In the genomic region with DNA sequence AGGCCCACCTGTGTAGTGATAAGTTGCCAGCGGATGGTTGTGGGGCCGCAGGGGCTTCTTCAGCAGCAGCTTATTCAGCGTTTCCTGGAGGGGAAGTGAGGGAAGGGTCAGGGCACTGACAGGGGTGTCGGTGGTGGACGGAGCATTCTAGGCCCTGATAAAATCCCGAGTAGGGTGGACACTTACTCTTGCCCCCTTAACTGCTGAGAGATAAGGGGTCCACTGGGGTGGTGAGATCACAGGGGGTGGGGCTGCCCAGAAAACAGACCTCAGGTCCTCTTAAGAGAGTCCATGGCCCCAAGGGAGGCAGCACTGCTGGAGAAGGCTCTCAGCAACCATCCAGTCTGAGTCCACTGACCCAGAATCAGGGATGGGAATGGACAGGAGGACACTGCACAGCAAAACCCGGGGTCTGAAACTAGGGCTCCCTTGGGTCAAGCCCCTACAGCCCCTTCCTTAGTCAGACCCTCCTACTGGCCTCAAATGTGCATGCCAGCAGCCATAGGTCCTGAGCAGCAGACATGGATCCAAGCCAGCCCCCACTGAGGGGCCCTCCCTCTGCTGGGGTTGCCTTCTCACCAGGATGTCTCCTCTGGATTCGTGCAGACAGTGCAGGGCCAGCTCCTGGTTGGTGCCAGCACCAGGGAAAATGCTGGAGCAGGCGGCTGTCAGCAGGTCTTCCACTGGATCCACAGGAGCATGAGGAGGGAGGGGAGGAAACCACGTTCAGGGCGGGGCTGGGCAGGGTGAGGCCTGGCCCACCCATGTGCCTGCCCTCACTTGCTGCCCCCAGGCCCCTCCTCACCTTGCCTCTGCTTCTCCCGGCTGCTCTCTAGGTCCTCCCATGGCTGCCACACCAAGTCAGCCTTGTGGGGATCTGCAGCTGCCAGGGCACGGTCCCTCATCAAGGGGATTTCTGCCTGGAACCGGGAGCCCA, we compare ENCODE assay signal across 1 cellular context.
TF ChIP-seq lines count a peak whose summit lies in the region.

No MANE protein-coding gene starts in this region.

TF ChIP-seq in K562, 482 proteins besides CTCF, POLR2A, EP300 and RAD21 (continued from another document and continues in another):
- 0 out of 2 replicates have a peak, but pooled peaks have one; percentile 21 for TF ChIP-seq CUX1 (CRISPR knock-in tag; IDR thresholded peaks at IDR 0.05)
- TF ChIP-seq SMARCC2 (IDR thresholded peaks at IDR 0.05; ENCODE audit: low read depth): 0 out of 2 replicates have a peak, but pooled peaks have one; percentile 29
- TF ChIP-seq ZNF431 (CRISPR knock-in tag; IDR thresholded peaks at IDR 0.05): no peak
- TF ChIP-seq E2F1 (CRISPR knock-in tag; IDR thresholded peaks at IDR 0.05): no peak
- TF ChIP-seq, protein P1, sequence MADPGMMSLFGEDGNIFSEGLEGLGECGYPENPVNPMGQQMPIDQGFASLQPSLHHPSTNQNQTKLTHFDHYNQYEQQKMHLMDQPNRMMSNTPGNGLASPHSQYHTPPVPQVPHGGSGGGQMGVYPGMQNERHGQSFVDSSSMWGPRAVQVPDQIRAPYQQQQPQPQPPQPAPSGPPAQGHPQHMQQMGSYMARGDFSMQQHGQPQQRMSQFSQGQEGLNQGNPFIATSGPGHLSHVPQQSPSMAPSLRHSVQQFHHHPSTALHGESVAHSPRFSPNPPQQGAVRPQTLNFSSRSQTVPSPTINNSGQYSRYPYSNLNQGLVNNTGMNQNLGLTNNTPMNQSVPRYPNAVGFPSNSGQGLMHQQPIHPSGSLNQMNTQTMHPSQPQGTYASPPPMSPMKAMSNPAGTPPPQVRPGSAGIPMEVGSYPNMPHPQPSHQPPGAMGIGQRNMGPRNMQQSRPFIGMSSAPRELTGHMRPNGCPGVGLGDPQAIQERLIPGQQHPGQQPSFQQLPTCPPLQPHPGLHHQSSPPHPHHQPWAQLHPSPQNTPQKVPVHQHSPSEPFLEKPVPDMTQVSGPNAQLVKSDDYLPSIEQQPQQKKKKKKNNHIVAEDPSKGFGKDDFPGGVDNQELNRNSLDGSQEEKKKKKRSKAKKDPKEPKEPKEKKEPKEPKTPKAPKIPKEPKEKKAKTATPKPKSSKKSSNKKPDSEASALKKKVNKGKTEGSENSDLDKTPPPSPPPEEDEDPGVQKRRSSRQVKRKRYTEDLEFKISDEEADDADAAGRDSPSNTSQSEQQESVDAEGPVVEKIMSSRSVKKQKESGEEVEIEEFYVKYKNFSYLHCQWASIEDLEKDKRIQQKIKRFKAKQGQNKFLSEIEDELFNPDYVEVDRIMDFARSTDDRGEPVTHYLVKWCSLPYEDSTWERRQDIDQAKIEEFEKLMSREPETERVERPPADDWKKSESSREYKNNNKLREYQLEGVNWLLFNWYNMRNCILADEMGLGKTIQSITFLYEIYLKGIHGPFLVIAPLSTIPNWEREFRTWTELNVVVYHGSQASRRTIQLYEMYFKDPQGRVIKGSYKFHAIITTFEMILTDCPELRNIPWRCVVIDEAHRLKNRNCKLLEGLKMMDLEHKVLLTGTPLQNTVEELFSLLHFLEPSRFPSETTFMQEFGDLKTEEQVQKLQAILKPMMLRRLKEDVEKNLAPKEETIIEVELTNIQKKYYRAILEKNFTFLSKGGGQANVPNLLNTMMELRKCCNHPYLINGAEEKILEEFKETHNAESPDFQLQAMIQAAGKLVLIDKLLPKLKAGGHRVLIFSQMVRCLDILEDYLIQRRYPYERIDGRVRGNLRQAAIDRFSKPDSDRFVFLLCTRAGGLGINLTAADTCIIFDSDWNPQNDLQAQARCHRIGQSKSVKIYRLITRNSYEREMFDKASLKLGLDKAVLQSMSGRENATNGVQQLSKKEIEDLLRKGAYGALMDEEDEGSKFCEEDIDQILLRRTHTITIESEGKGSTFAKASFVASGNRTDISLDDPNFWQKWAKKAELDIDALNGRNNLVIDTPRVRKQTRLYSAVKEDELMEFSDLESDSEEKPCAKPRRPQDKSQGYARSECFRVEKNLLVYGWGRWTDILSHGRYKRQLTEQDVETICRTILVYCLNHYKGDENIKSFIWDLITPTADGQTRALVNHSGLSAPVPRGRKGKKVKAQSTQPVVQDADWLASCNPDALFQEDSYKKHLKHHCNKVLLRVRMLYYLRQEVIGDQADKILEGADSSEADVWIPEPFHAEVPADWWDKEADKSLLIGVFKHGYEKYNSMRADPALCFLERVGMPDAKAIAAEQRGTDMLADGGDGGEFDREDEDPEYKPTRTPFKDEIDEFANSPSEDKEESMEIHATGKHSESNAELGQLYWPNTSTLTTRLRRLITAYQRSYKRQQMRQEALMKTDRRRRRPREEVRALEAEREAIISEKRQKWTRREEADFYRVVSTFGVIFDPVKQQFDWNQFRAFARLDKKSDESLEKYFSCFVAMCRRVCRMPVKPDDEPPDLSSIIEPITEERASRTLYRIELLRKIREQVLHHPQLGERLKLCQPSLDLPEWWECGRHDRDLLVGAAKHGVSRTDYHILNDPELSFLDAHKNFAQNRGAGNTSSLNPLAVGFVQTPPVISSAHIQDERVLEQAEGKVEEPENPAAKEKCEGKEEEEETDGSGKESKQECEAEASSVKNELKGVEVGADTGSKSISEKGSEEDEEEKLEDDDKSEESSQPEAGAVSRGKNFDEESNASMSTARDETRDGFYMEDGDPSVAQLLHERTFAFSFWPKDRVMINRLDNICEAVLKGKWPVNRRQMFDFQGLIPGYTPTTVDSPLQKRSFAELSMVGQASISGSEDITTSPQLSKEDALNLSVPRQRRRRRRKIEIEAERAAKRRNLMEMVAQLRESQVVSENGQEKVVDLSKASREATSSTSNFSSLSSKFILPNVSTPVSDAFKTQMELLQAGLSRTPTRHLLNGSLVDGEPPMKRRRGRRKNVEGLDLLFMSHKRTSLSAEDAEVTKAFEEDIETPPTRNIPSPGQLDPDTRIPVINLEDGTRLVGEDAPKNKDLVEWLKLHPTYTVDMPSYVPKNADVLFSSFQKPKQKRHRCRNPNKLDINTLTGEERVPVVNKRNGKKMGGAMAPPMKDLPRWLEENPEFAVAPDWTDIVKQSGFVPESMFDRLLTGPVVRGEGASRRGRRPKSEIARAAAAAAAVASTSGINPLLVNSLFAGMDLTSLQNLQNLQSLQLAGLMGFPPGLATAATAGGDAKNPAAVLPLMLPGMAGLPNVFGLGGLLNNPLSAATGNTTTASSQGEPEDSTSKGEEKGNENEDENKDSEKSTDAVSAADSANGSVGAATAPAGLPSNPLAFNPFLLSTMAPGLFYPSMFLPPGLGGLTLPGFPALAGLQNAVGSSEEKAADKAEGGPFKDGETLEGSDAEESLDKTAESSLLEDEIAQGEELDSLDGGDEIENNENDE (IDR thresholded peaks at IDR 0.05; ENCODE audit: low read depth, low read length): no peak
- peak; percentile 65; the same call in 1 of the 2 replicates for TF ChIP-seq ZNF592 (IDR thresholded peaks at IDR 0.05)
- TF ChIP-seq ZFX (CRISPR knock-in tag; IDR thresholded peaks at IDR 0.05): peak; percentile 30; the same call in 1 of the 2 replicates
- no peak for TF ChIP-seq E2F3 (CRISPR knock-in tag; IDR thresholded peaks at IDR 0.05)
- TF ChIP-seq ARID1B (IDR thresholded peaks at IDR 0.05): 0 out of 2 replicates have a peak, but pooled peaks have one; percentile 33
- peak; percentile 65; the same call in 1 of the 2 replicates for TF ChIP-seq DPF2 (IDR thresholded peaks at IDR 0.05)
- TF ChIP-seq HDAC2 (IDR thresholded peaks at IDR 0.05): peak; percentile 64; the same call in 1 of the 2 replicates
- TF ChIP-seq, protein P2, sequence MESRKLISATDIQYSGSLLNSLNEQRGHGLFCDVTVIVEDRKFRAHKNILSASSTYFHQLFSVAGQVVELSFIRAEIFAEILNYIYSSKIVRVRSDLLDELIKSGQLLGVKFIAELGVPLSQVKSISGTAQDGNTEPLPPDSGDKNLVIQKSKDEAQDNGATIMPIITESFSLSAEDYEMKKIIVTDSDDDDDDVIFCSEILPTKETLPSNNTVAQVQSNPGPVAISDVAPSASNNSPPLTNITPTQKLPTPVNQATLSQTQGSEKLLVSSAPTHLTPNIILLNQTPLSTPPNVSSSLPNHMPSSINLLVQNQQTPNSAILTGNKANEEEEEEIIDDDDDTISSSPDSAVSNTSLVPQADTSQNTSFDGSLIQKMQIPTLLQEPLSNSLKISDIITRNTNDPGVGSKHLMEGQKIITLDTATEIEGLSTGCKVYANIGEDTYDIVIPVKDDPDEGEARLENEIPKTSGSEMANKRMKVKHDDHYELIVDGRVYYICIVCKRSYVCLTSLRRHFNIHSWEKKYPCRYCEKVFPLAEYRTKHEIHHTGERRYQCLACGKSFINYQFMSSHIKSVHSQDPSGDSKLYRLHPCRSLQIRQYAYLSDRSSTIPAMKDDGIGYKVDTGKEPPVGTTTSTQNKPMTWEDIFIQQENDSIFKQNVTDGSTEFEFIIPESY (CRISPR knock-in tag; IDR thresholded peaks at IDR 0.05): no peak
- TF ChIP-seq, protein P3, sequence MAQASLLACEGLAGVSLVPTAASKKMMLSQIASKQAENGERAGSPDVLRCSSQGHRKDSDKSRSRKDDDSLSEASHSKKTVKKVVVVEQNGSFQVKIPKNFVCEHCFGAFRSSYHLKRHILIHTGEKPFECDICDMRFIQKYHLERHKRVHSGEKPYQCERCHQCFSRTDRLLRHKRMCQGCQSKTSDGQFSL (CRISPR knock-in tag; IDR thresholded peaks at IDR 0.05): no peak
- TF ChIP-seq, protein P3 (tag; IDR thresholded peaks at IDR 0.05): no peak
- TF ChIP-seq ZNF639 (CRISPR knock-in tag; conservative IDR thresholded peaks at IDR 0.05 in 1 of 2, IDR thresholded peaks at IDR 0.05 in 1 of 2): peak in 1 of 2 experiments; percentile 49; a peak in 1 of 4 replicates
